In genomic region chr1:243946946-243947345, GRCh38 we compare ENCODE assay signal across 8 cellular contexts.
DNase-seq lines count a peak whose midpoint lies in the region; ATAC-seq and TF ChIP-seq lines count a peak whose summit lies in the region.

No MANE protein-coding gene starts in this region.

- ATAC-seq in RWPE2 (ENCODE audit: low read depth) (no peak), HG03139 (IDR thresholded peaks at IDR 0.05; ENCODE audit: unreplicated experiment) (no peak)

- CTCF ChIA-PET in AG04449 (lab: Yijun Ruan, JAX): interaction anchor here (0.8 to 1.7 kb wide), 2 partner anchors 8 to 16 kb away, joined by 3 to 6 read pairs; no protein-coding TSS in a partner anchor

- H3K9me3 ChIP-seq in RWPE2 (ENCODE audit: severe bottlenecking): no peaks in the 10 kb centered on the region

- H3K27me3 ChIP-seq in RWPE2 (ENCODE audit: insufficient read depth, poor library complexity, severe bottlenecking): no peaks in the 10 kb centered on the region

- peak; percentile 27 for TF ChIP-seq CTCF in AG04449 (IDR thresholded peaks at IDR 0.05; ENCODE audit: insufficient read depth, low read length, missing control alignments)
- TF ChIP-seq CTCF in GM12874 (IDR thresholded peaks at IDR 0.05; ENCODE audit: insufficient read depth, low read depth, low read length): peak; percentile 64
- peak; percentile 11 for TF ChIP-seq CTCF in RWPE2 (IDR thresholded peaks at IDR 0.05; ENCODE audit: poor library complexity, severe bottlenecking)
- peak; percentile 48 for TF ChIP-seq CTCF in cardiac fibroblast (IDR thresholded peaks at IDR 0.05; ENCODE audit: low read depth, low read length)
- TF ChIP-seq CTCF in progenitor cell of endocrine pancreas (IDR thresholded peaks at IDR 0.05; ENCODE audit: unreplicated experiment): peak; percentile 39

- POLR2A ChIA-PET in AG04449 (lab: Yijun Ruan, JAX): no interaction called here

- no peaks in the 10 kb centered on the region for H3K36me3 ChIP-seq in RWPE2 (ENCODE audit: low read depth)

- H3K4me3 Mint-ChIP-seq in progenitor cell of endocrine pancreas (ENCODE audit: low read depth): no peak overlapping the region

- H3K4me3 ChIP-seq in AG04449 (ENCODE audit: low read depth, low read length) (no peak overlapping the region), RWPE2 (ENCODE audit: severe bottlenecking) (no peak overlapping the region), cardiac fibroblast (replicated peaks in 1 of 2; ENCODE audit: low read depth in 2 of 2, low read length in 2 of 2) (no peak overlapping the region)

- no peak overlapping the region for H3K27ac Mint-ChIP-seq in progenitor cell of endocrine pancreas

- peaks cover 2% of the 10 kb centered on the region for H3K4me1 Mint-ChIP-seq in progenitor cell of endocrine pancreas (ENCODE audit: low read depth)

- H3K4me1 ChIP-seq in RWPE2 (ENCODE audit: insufficient read depth, poor library complexity, severe bottlenecking): peaks cover 8% of the 10 kb centered on the region

- DNase-seq in AG04449 (ENCODE audit: low read depth, low spot score) (no peak), RWPE2 (ENCODE audit: low spot score) (no peak), cardiac fibroblast (ENCODE audit: low read depth in 2 of 2) (peak; percentile 25 to 52), progenitor cell of endocrine pancreas (ENCODE audit: low spot score, unreplicated experiment) (no peak), NCI-H2081 treated with DMSO at 0.1 percent for 48 hours (lab: John Stamatoyannopoulos, UW) (no peak), superior temporal gyrus (ENCODE audit: extremely low spot score) (no peak)

- no peak overlapping the region for H3K27ac ChIP-seq in RWPE2 (ENCODE audit: poor library complexity, severe bottlenecking)

- H3K9me3 Mint-ChIP-seq in progenitor cell of endocrine pancreas (ENCODE audit: low read depth): no peaks in the 10 kb centered on the region

- H3K36me3 Mint-ChIP-seq in progenitor cell of endocrine pancreas (ENCODE audit: insufficient read depth): no peaks in the 10 kb centered on the region

- peaks cover 31% of the 10 kb centered on the region for H3K27me3 Mint-ChIP-seq in progenitor cell of endocrine pancreas

Comparison
In these comparisons a context has a peak if more than half of its experiments do, and no peak if none do; other contexts are left out.
1. DNase-seq: peak in cardiac fibroblast (2 of 2); none in AG04449 (single experiment), RWPE2 (single experiment), progenitor cell of endocrine pancreas (single experiment), NCI-H2081 treated with DMSO at 0.1 percent for 48 hours (single experiment) and superior temporal gyrus (single experiment).
2. CTCF ChIP-seq: peak in every context shown above with its lines; median percentile 64 in GM12874; 48 in cardiac fibroblast; 39 in progenitor cell of endocrine pancreas; 27 in AG04449; 11 in RWPE2.